1 cellular context compared by ENCODE assay signal in genomic region chr1:8702848-8703810, GRCh38.
TF ChIP-seq lines count a peak whose summit lies in the region.

No MANE protein-coding gene starts in this region.

TF ChIP-seq in HepG2, 621 proteins besides CTCF, POLR2A, EP300 and RAD21 (continued from another document and continues in another):
- TF ChIP-seq HNF1A (IDR thresholded peaks at IDR 0.05; ENCODE audit: low read depth), result no peak
- peak; percentile 32; the same call in 1 of the 2 replicates for TF ChIP-seq HNF1A (CRISPR knock-in tag; IDR thresholded peaks at IDR 0.05; ENCODE audit: borderline replicate concordance)
- no peak for TF ChIP-seq ZNF7 (CRISPR knock-in tag; IDR thresholded peaks at IDR 0.05)
- no peak for TF ChIP-seq ZNF362 (CRISPR knock-in tag; IDR thresholded peaks at IDR 0.05; ENCODE audit: borderline replicate concordance)
- TF ChIP-seq, protein P1, sequence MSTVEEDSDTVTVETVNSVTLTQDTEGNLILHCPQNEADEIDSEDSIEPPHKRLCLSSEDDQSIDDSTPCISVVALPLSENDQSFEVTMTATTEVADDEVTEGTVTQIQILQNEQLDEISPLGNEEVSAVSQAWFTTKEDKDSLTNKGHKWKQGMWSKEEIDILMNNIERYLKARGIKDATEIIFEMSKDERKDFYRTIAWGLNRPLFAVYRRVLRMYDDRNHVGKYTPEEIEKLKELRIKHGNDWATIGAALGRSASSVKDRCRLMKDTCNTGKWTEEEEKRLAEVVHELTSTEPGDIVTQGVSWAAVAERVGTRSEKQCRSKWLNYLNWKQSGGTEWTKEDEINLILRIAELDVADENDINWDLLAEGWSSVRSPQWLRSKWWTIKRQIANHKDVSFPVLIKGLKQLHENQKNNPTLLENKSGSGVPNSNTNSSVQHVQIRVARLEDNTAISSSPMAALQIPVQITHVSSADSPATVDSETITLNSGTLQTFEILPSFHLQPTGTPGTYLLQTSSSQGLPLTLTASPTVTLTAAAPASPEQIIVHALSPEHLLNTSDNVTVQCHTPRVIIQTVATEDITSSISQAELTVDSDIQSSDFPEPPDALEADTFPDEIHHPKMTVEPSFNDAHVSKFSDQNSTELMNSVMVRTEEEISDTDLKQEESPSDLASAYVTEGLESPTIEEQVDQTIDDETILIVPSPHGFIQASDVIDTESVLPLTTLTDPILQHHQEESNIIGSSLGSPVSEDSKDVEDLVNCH (CRISPR knock-in tag; IDR thresholded peaks at IDR 0.05), result no peak
- TF ChIP-seq ZNF556 (CRISPR knock-in tag; IDR thresholded peaks at IDR 0.05; ENCODE audit: borderline replicate concordance), result no peak
- TF ChIP-seq, protein P2, sequence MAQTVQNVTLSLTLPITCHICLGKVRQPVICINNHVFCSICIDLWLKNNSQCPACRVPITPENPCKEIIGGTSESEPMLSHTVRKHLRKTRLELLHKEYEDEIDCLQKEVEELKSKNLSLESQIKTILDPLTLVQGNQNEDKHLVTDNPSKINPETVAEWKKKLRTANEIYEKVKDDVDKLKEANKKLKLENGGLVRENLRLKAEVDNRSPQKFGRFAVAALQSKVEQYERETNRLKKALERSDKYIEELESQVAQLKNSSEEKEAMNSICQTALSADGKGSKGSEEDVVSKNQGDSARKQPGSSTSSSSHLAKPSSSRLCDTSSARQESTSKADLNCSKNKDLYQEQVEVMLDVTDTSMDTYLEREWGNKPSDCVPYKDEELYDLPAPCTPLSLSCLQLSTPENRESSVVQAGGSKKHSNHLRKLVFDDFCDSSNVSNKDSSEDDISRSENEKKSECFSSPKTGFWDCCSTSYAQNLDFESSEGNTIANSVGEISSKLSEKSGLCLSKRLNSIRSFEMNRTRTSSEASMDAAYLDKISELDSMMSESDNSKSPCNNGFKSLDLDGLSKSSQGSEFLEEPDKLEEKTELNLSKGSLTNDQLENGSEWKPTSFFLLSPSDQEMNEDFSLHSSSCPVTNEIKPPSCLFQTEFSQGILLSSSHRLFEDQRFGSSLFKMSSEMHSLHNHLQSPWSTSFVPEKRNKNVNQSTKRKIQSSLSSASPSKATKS (CRISPR knock-in tag; IDR thresholded peaks at IDR 0.05), result no peak
- TF ChIP-seq ZNF264 (CRISPR knock-in tag; IDR thresholded peaks at IDR 0.05), result no peak
- TF ChIP-seq ZNF678 (CRISPR knock-in tag; IDR thresholded peaks at IDR 0.05), result no peak
- TF ChIP-seq THYN1 (CRISPR knock-in tag; IDR thresholded peaks at IDR 0.05; ENCODE audit: borderline replicate concordance, low read depth), result no peak
- TF ChIP-seq ARID4A (CRISPR knock-in tag; IDR thresholded peaks at IDR 0.05; ENCODE audit: borderline replicate concordance), result peak; percentile 82
- TF ChIP-seq HMG20A (CRISPR knock-in tag; IDR thresholded peaks at IDR 0.05; ENCODE audit: borderline replicate concordance), result peak; percentile 42; the same call in 1 of the 2 replicates
- TF ChIP-seq ZNF549 (CRISPR knock-in tag; IDR thresholded peaks at IDR 0.05), result no peak
- peak; percentile 67; the same call in 1 of the 2 replicates for TF ChIP-seq NFKB2 (CRISPR knock-in tag; IDR thresholded peaks at IDR 0.05; ENCODE audit: borderline replicate concordance)
- TF ChIP-seq GABPB1 (CRISPR knock-in tag; IDR thresholded peaks at IDR 0.05), result peak; percentile 58
- peak; percentile 52; the same call in 1 of the 2 replicates for TF ChIP-seq SIN3A (IDR thresholded peaks at IDR 0.05; ENCODE audit: borderline replicate concordance, low read depth, low read length)
- TF ChIP-seq, protein P3, sequence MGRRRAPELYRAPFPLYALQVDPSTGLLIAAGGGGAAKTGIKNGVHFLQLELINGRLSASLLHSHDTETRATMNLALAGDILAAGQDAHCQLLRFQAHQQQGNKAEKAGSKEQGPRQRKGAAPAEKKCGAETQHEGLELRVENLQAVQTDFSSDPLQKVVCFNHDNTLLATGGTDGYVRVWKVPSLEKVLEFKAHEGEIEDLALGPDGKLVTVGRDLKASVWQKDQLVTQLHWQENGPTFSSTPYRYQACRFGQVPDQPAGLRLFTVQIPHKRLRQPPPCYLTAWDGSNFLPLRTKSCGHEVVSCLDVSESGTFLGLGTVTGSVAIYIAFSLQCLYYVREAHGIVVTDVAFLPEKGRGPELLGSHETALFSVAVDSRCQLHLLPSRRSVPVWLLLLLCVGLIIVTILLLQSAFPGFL (CRISPR knock-in tag; IDR thresholded peaks at IDR 0.05), result no peak
- 0 out of 2 replicates have a peak, but pooled peaks have one; percentile 45 for TF ChIP-seq JUN (CRISPR knock-in tag; IDR thresholded peaks at IDR 0.05)
- TF ChIP-seq AHDC1 (CRISPR knock-in tag; IDR thresholded peaks at IDR 0.05; ENCODE audit: borderline replicate concordance), result no peak
- TF ChIP-seq MYNN (CRISPR knock-in tag; IDR thresholded peaks at IDR 0.05; ENCODE audit: low read depth), result no peak
- no peak for TF ChIP-seq NFE2L1 (CRISPR knock-in tag; IDR thresholded peaks at IDR 0.05; ENCODE audit: borderline replicate concordance)
- TF ChIP-seq NR2F1 (CRISPR knock-in tag; IDR thresholded peaks at IDR 0.05), result no peak
- TF ChIP-seq POLR2AphosphoS5 (IDR thresholded peaks at IDR 0.05; ENCODE audit: low read depth, low read length), result peak; percentile 67
- TF ChIP-seq NFIC (IDR thresholded peaks at IDR 0.05; ENCODE audit: low read length), result no peak
- no peak for TF ChIP-seq ZFP1 (CRISPR knock-in tag; IDR thresholded peaks at IDR 0.05)
- TF ChIP-seq ZNF18 (CRISPR knock-in tag; IDR thresholded peaks at IDR 0.05; ENCODE audit: insufficient replicate concordance), result no peak
- no peak for TF ChIP-seq DBP (CRISPR knock-in tag; IDR thresholded peaks at IDR 0.05; ENCODE audit: not compliant biosample characterization)
- TF ChIP-seq SETDB1 (CRISPR knock-in tag; IDR thresholded peaks at IDR 0.05; ENCODE audit: borderline replicate concordance), result no peak
- no peak for TF ChIP-seq ZKSCAN1 (IDR thresholded peaks at IDR 0.05; ENCODE audit: low read length)
- TF ChIP-seq ZNF660 (CRISPR knock-in tag; IDR thresholded peaks at IDR 0.05; ENCODE audit: borderline replicate concordance, low read depth), result no peak
- no peak for TF ChIP-seq ZNF136 (CRISPR knock-in tag; IDR thresholded peaks at IDR 0.05; ENCODE audit: low read depth)
